In genomic region chr18:48889115-48889941, GRCh38 we compare ENCODE assay signal across 14 cellular contexts.
DNase-seq lines count a peak whose midpoint lies in the region; ATAC-seq, FAIRE-seq and TF ChIP-seq lines count a peak whose summit lies in the region.
"Had no signal": no experiment of that assay in that cellular context is flagged by ENCODE, and none has a peak within 500 bp of the region (broad histone marks: within the 10 kb centered on the region; RNA-seq: fewer than 3 reads in every experiment).

No MANE protein-coding gene starts in this region.

- peak; percentile 72 for DNase-seq in DMS 273 (lab: John Stamatoyannopoulos, UW; ENCODE audit: unreplicated experiment)
- DNase-seq in DMS 273 treated with DMSO at 0.1 percent for 48 hours (lab: John Stamatoyannopoulos, UW) = no peak
- DNase-seq in mucosa of descending colon = peak; percentile 40 to 66 (median 53)
- peak; percentile 51 to 53 for DNase-seq in thyroid gland
- DNase-seq in activated CD4-positive, alpha-beta T cell treated with anti-CD3 and anti-CD28 coated beads, Interleukin-2, amount 50 U/mL, for 4 hours = no peak
- no peak for DNase-seq in RCC 7860 (ENCODE audit: low spot score)
- DNase-seq in MG63 = no peak
- DNase-seq: DMS53; effector memory CD8-positive, alpha-beta T cell; NCI-H187; stimulated activated CD4-positive, alpha-beta T cell treated with anti-CD3 and anti-CD28 coated beads, Interleukin-4, amount 100 ng/mL, for 4 hours had no signal

- H3K27ac ChIP-seq in gastroesophageal sphincter = no peak overlapping the region
- no peak overlapping the region for H3K27ac ChIP-seq in thyroid gland
- H3K27ac ChIP-seq: 22Rv1, thoracic aorta had no signal

- no peaks in the 10 kb centered on the region for H3K36me3 ChIP-seq in gastroesophageal sphincter
- no peaks in the 10 kb centered on the region for H3K36me3 ChIP-seq in mucosa of descending colon (ENCODE audit: low read depth)
- H3K36me3 ChIP-seq in thyroid gland = no peaks in the 10 kb centered on the region
- no peaks in the 10 kb centered on the region for H3K36me3 ChIP-seq in MG63
- H3K36me3 ChIP-seq: thoracic aorta had no signal

- no peaks in the 10 kb centered on the region for H3K27me3 ChIP-seq in gastroesophageal sphincter
- no peaks in the 10 kb centered on the region for H3K27me3 ChIP-seq in thyroid gland
- H3K27me3 ChIP-seq in MG63 = no peaks in the 10 kb centered on the region

- FAIRE-seq in RCC 7860 (lab: Jason Lieb, UNC) = no peak

- H3K4me3 ChIP-seq in gastroesophageal sphincter (no peak overlapping the region), mucosa of descending colon (no peak overlapping the region), thyroid gland (replicated peaks in 1 of 3) (no peak overlapping the region), MG63 (no peak overlapping the region)
- H3K4me3 ChIP-seq: thoracic aorta had no signal

- 57 to 83% methylated on average over 1 to 3 of the region's 18 CpGs for WGBS in gastroesophageal sphincter (ENCODE audit: low coverage in 1 of 2), 2 donors
- WGBS in thyroid gland, 2 donors = 64 to 76% methylated on average over 10 to 14 of the region's 18 CpGs

- H3K9me3 ChIP-seq in gastroesophageal sphincter (no peaks in the 10 kb centered on the region), mucosa of descending colon (no peaks in the 10 kb centered on the region), thyroid gland (no peaks in the 10 kb centered on the region), MG63 (no peaks in the 10 kb centered on the region)
- H3K9me3 ChIP-seq: thoracic aorta had no signal

- H3K4me1 ChIP-seq in gastroesophageal sphincter (peaks cover 0 to 29% (median 6%) of the 10 kb centered on the region in 3 donors), mucosa of descending colon (ENCODE audit: low read depth) (peaks cover 3% of the 10 kb centered on the region), thyroid gland (peaks cover 7 to 21% of the 10 kb centered on the region in 2 donors)

- TF ChIP-seq POLR2A in gastroesophageal sphincter (IDR thresholded peaks at IDR 0.05) (no peak), thyroid gland (IDR thresholded peaks at IDR 0.05) (no peak)

- TF ChIP-seq CTCF in gastroesophageal sphincter (IDR thresholded peaks at IDR 0.05) (no peak), mucosa of descending colon (IDR thresholded peaks at IDR 0.05) (no peak), thyroid gland (IDR thresholded peaks at IDR 0.05) (no peak)

- intact Hi-C loops in mucosa of descending colon (cut with DNase I, micrococcal nuclease) (no loop called here), thyroid gland (cut with DNase I) (no loop called here)

- ATAC-seq in gastroesophageal sphincter (peak; percentile 63), mucosa of descending colon (no peak)
- ATAC-seq: effector memory CD8-positive, alpha-beta T cell had no signal

- TF ChIP-seq EP300 in gastroesophageal sphincter (IDR thresholded peaks at IDR 0.05) = no peak

Comparison
In these comparisons a context has a peak if more than half of its experiments do, and no peak if none do; other contexts are left out.
1. DNase-seq: peak in DMS 273 (single experiment), mucosa of descending colon (3 of 3) and thyroid gland (2 of 2); none in DMS 273 treated with DMSO at 0.1 percent for 48 hours (single experiment), activated CD4-positive, alpha-beta T cell treated with anti-CD3 and anti-CD28 coated beads, Interleukin-2, amount 50 U/mL, for 4 hours (0 of 2), RCC 7860 (single experiment) and MG63 (single experiment).